25 cellular contexts compared by ENCODE assay signal in genomic region chr6:70593118-70593486, GRCh38.
"Had no signal": no experiment of that assay in that cellular context is flagged by ENCODE, and none has a peak within 500 bp of the region (broad histone marks: within the 10 kb centered on the region; RNA-seq: fewer than 3 reads in every experiment).

No MANE protein-coding gene starts in this region.

- H3K4me1 ChIP-seq: heart left ventricle, left ventricle myocardium inferior, parathyroid adenoma, right atrium auricular region, tibial nerve, upper lobe of left lung, vagina had no signal

- H3K9ac ChIP-seq: parathyroid adenoma had no signal

- H3K27me3 ChIP-seq: heart left ventricle, neutrophil, right atrium auricular region, tibial nerve, upper lobe of left lung, vagina had no signal

- DNase-seq: heart left ventricle; hypothalamus; immature natural killer cell; kidney; left colon; left ventricle myocardium inferior; midbrain; mucosa of descending colon; naive thymus-derived CD4-positive, alpha-beta T cell; occipital lobe; stimulated activated CD4-positive, alpha-beta T cell treated with anti-CD3 and anti-CD28 coated beads, Interleukin-12 subunit alpha, Interleukin-12 subunit beta, amount 100 ng/mL, for 4 hours; stimulated activated CD4-positive, alpha-beta T cell treated with anti-CD3 and anti-CD28 coated beads, Interleukin-15, amount 100 ng/mL, for 24 hours; stimulated activated CD4-positive, alpha-beta T cell treated with anti-CD3 and anti-CD28 coated beads, Interleukin-2, amount 100 ng/mL, for 24 hours; stimulated activated CD4-positive, alpha-beta T cell treated with anti-CD3 and anti-CD28 coated beads, Interleukin-4, amount 100 ng/mL, for 1 hour; stimulated activated naive CD4-positive, alpha-beta T cell; upper lobe of left lung had no signal

- H3K27ac ChIP-seq: heart left ventricle, left ventricle myocardium inferior, neutrophil, parathyroid adenoma, right atrium auricular region, skin epidermis, tibial nerve, upper lobe of left lung, vagina had no signal

- H3K9me3 ChIP-seq: heart left ventricle, left ventricle myocardium inferior, mucosa of descending colon, neutrophil, right atrium auricular region, tibial nerve, upper lobe of left lung, vagina had no signal

- ATAC-seq: heart left ventricle; left colon; mucosa of descending colon; naive thymus-derived CD4-positive, alpha-beta T cell; natural killer cell treated with Interleukin-12 subunit alpha and Interleukin-12 subunit beta and Interleukin-15 and Interleukin-18, amount 100 ng/mL, for 72 hours; sciatic nerve had no signal

- H2AFZ ChIP-seq: parathyroid adenoma had no signal

- H3K36me3 ChIP-seq: right atrium auricular region had no signal

- H3K4me3 ChIP-seq: heart left ventricle, left ventricle myocardium inferior, lung, mucosa of descending colon, right atrium auricular region, skin epidermis, tibial nerve, upper lobe of left lung, vagina had no signal
